ENCODE assay signal across 9 cellular contexts in genomic region chr19:1073956-1074511, GRCh38. TPM values are rescaled to one million over a fixed set of nuclear protein-coding genes. Genes with fewer than 3 reads are reported as not detected.
DNase-seq lines count a peak whose midpoint lies in the region; ATAC-seq and TF ChIP-seq lines count a peak whose summit lies in the region.
"Had no signal": no experiment of that assay in that cellular context is flagged by ENCODE, and none has a peak within 500 bp of the region (broad histone marks: within the 10 kb centered on the region; RNA-seq: fewer than 3 reads in every experiment).

No MANE protein-coding gene starts in this region.

- H3K9me3 ChIP-seq in Loucy (ENCODE audit: insufficient read depth, low read depth, low read length): no peaks in the 10 kb centered on the region

- H3K4me3 Mint-ChIP-seq in activated naive CD8-positive, alpha-beta T cell treated with anti-CD3 and anti-CD28 coated beads, Interleukin-2, amount 10 ng/mL, durations not matched to agents 7 days and 5 days: peak overlapping the region; percentile 69

- peak overlapping the region; percentile 76 for H3K4me2 ChIP-seq in Loucy (ENCODE audit: low read depth, low read length, poor library complexity, severe bottlenecking)

- H3K27me3 ChIP-seq in GM06990 (replicated peaks; ENCODE audit: control insufficient read depth, insufficient read depth, low read length): no peaks in the 10 kb centered on the region
- no peaks in the 10 kb centered on the region for H3K27me3 ChIP-seq in Loucy (ENCODE audit: insufficient read depth, low read length, poor library complexity, severe bottlenecking)

- H3K4me1 Mint-ChIP-seq in activated naive CD8-positive, alpha-beta T cell treated with anti-CD3 and anti-CD28 coated beads, Interleukin-2, amount 10 ng/mL, durations not matched to agents 7 days and 5 days: peaks cover 39% of the 10 kb centered on the region

- peaks cover 41% of the 10 kb centered on the region for H3K4me1 ChIP-seq in Loucy (ENCODE audit: insufficient read depth, low read length, poor library complexity, severe bottlenecking)

- TF ChIP-seq CTCF in GM06990 (IDR thresholded peaks at IDR 0.05; ENCODE audit: insufficient read depth, low read length, poor library complexity, severe bottlenecking) (no peak), Loucy (conservative IDR thresholded peaks at IDR 0.05; ENCODE audit: low read length) (no peak)

- H3K36me3 Mint-ChIP-seq in activated naive CD8-positive, alpha-beta T cell treated with anti-CD3 and anti-CD28 coated beads, Interleukin-2, amount 10 ng/mL, durations not matched to agents 7 days and 5 days: peaks cover 51% of the 10 kb centered on the region

- peak overlapping the region; percentile 31; the same call in 1 of the 2 replicates for H3K4me3 ChIP-seq in GM06990 (replicated peaks; ENCODE audit: low read depth, low read length)
- H3K4me3 ChIP-seq in Loucy (ENCODE audit: low read length, poor library complexity, severe bottlenecking): peak overlapping the region; percentile 68

- no peaks in the 10 kb centered on the region for H3K27me3 Mint-ChIP-seq in activated naive CD8-positive, alpha-beta T cell treated with anti-CD3 and anti-CD28 coated beads, Interleukin-2, amount 10 ng/mL, durations not matched to agents 7 days and 5 days

- H3K36me3 ChIP-seq in GM06990 (ENCODE audit: control insufficient read depth, insufficient read depth, low read length): peaks cover 32% of the 10 kb centered on the region
- H3K36me3 ChIP-seq in Loucy (ENCODE audit: insufficient read depth, low read length): no peaks in the 10 kb centered on the region; the same call in 1 of the 2 replicates

- ATAC-seq in activated naive CD8-positive, alpha-beta T cell treated with anti-CD3 and anti-CD28 coated beads, Interleukin-2, amount 10 ng/mL, durations not matched to agents 7 days and 5 days (ENCODE audit: low read depth): no peak
- ATAC-seq in sciatic nerve (no peak), GM19351 (IDR thresholded peaks at IDR 0.05; ENCODE audit: unreplicated experiment) (no peak)

- H3K27ac Mint-ChIP-seq in activated naive CD8-positive, alpha-beta T cell treated with anti-CD3 and anti-CD28 coated beads, Interleukin-2, amount 10 ng/mL, durations not matched to agents 7 days and 5 days: peak overlapping the region; percentile 84

- intact Hi-C loops in sciatic nerve (cut with DNase I): no loop called here

- no peak overlapping the region for H2AFZ ChIP-seq in Loucy (ENCODE audit: low read length)

- peaks cover 5% of the 10 kb centered on the region for H4K20me1 ChIP-seq in Loucy (ENCODE audit: insufficient read depth, low read length, poor library complexity, severe bottlenecking)

- peaks cover 34% of the 10 kb centered on the region for H3K79me2 ChIP-seq in Loucy (ENCODE audit: insufficient read depth, low read length)

- POLR2A ChIA-PET in activated naive CD8-positive, alpha-beta T cell treated with anti-CD3 and anti-CD28 coated beads, Interleukin-2, amount 10 ng/mL, durations not matched to agents 7 days and 5 days (lab: Charles Lee): interaction anchor here (0.5 to 19.6 kb wide), 14 partner anchors 1 to 519 kb away, joined by 3 to 644 read pairs (median 4); partner anchors contain the start of genes ABCA7, ARHGAP45, CIRBP and CNN2

- DNase-seq in GM06990 (ENCODE audit: extremely low read depth, insufficient read length) (no peak), sciatic nerve (ENCODE audit: low spot score) (peak; percentile 55), GM19240 (ENCODE audit: insufficient read length, low spot score) (no peak), NCI-H226 (no peak)
- peak; percentile 63 for DNase-seq in activated naive CD8-positive, alpha-beta T cell treated with anti-CD3 and anti-CD28 coated beads, Interleukin-2, amount 10 ng/mL, durations not matched to agents 7 days and 5 days
- DNase-seq: foreskin melanocyte, SIG-M5 had no signal

- H3F3A ChIP-seq in Loucy (ENCODE audit: low read depth): peaks cover 4% of the 10 kb centered on the region; the same call in 1 of the 2 replicates

- no peaks in the 10 kb centered on the region for H3K9me3 Mint-ChIP-seq in activated naive CD8-positive, alpha-beta T cell treated with anti-CD3 and anti-CD28 coated beads, Interleukin-2, amount 10 ng/mL, durations not matched to agents 7 days and 5 days

- H3K9me2 ChIP-seq in Loucy (replicated peaks; ENCODE audit: low read depth, low read length): no peaks in the 10 kb centered on the region

- peak overlapping the region; percentile 73 for H3K9ac ChIP-seq in Loucy (ENCODE audit: low read depth, low read length, poor library complexity, severe bottlenecking)

RNA-seq across cellular contexts. Expression of gene ARHGAP45, which starts 7.1 kb away (rescaled TPM):
- total RNA-seq in activated naive CD8-positive, alpha-beta T cell treated with anti-CD3 and anti-CD28 coated beads, Interleukin-2, amount 10 ng/mL, durations not matched to agents 7 days and 5 days: 100 to 1,000 TPM; 576 to 581 TPM
- total RNA-seq in sciatic nerve: 26.2 TPM

RNA-seq across cellular contexts. Expression of gene POLR2E, which starts 21.1 kb away (rescaled TPM):
- total RNA-seq in activated naive CD8-positive, alpha-beta T cell treated with anti-CD3 and anti-CD28 coated beads, Interleukin-2, amount 10 ng/mL, durations not matched to agents 7 days and 5 days: 100 to 1,000 TPM; 142 to 163 TPM
- total RNA-seq in sciatic nerve: 99.8 TPM

RNA-seq across cellular contexts. Expression of gene GPX4, which starts 29.8 kb away (rescaled TPM):
- total RNA-seq in activated naive CD8-positive, alpha-beta T cell treated with anti-CD3 and anti-CD28 coated beads, Interleukin-2, amount 10 ng/mL, durations not matched to agents 7 days and 5 days: 100 to 1,000 TPM; 194 to 206 TPM
- 239 TPM for total RNA-seq in sciatic nerve

RNA-seq across cellular contexts. Expression of gene ABCA7, which starts 34.1 kb away (rescaled TPM):
- 100 to 1,000 TPM; 145 to 146 TPM for total RNA-seq in activated naive CD8-positive, alpha-beta T cell treated with anti-CD3 and anti-CD28 coated beads, Interleukin-2, amount 10 ng/mL, durations not matched to agents 7 days and 5 days
- total RNA-seq in sciatic nerve: 17.3 TPM

RNA-seq across cellular contexts. Expression of gene CNN2, which starts 47.6 kb away (rescaled TPM):
- total RNA-seq in activated naive CD8-positive, alpha-beta T cell treated with anti-CD3 and anti-CD28 coated beads, Interleukin-2, amount 10 ng/mL, durations not matched to agents 7 days and 5 days: 100 to 1,000 TPM; 340 to 353 TPM
- 120 TPM for total RNA-seq in sciatic nerve

Comparison
In these comparisons a context has a peak if more than half of its experiments do, and no peak if none do; other contexts are left out.
1. DNase-seq: peak in activated naive CD8-positive, alpha-beta T cell treated with anti-CD3 and anti-CD28 coated beads, Interleukin-2, amount 10 ng/mL, durations not matched to agents 7 days and 5 days (single experiment) and sciatic nerve (single experiment); none in GM06990 (single experiment), GM19240 (single experiment) and NCI-H226 (single experiment).
2. RNA of gene ARHGAP45, which starts 7.1 kb away (total RNA-seq): 576 to 581 TPM in activated naive CD8-positive, alpha-beta T cell treated with anti-CD3 and anti-CD28 coated beads, Interleukin-2, amount 10 ng/mL, durations not matched to agents 7 days and 5 days; 26.2 TPM in sciatic nerve (single experiment); every median in the first group is over 10 times any median in the second.